Comparison of ENCODE assay signal across 22 cellular contexts in genomic region chr10:9239298-9239697, GRCh38.
DNase-seq lines count a peak whose midpoint lies in the region; ATAC-seq, FAIRE-seq and TF ChIP-seq lines count a peak whose summit lies in the region.
"Had no signal": no experiment of that assay in that cellular context is flagged by ENCODE, and none has a peak within 500 bp of the region (broad histone marks: within the 10 kb centered on the region; RNA-seq: fewer than 3 reads in every experiment).

No MANE protein-coding gene starts in this region.

- ATAC-seq in HG03095 (IDR thresholded peaks at IDR 0.05; ENCODE audit: unreplicated experiment) = no peak

- H3K27ac ChIP-seq in A673 (ENCODE audit: low read depth, low read length, poor library complexity, severe bottlenecking) = no peak overlapping the region
- H3K27ac ChIP-seq in hepatocyte = no peak overlapping the region
- H3K27ac ChIP-seq: 22Rv1, PC-9 had no signal

- POLR2A ChIA-PET in A673 (lab: Charles Lee; ENCODE audit: low non-redundant PET) = no interaction called here

- no peaks in the 10 kb centered on the region for H3K27me3 ChIP-seq in A673 (replicated peaks; ENCODE audit: insufficient read depth, low read depth, low read length, poor library complexity)
- H3K27me3 ChIP-seq in hepatocyte = no peaks in the 10 kb centered on the region

- H3K9me3 ChIP-seq in A673 (ENCODE audit: low read depth, low read length, poor library complexity, severe bottlenecking) (no peaks in the 10 kb centered on the region), hepatocyte (ENCODE audit: low read depth) (no peaks in the 10 kb centered on the region)

- no peaks in the 10 kb centered on the region for H3K4me1 ChIP-seq in A673 (ENCODE audit: insufficient read depth, low read length, poor library complexity, severe bottlenecking)
- H3K4me1 ChIP-seq in hepatocyte (ENCODE audit: insufficient read depth) = no peaks in the 10 kb centered on the region

- peak; percentile 49 for DNase-seq in A673 (ENCODE audit: low spot score)
- peak; percentile 78 for DNase-seq in M059J (ENCODE audit: low read depth)
- peak; percentile 100 for DNase-seq in SK-N-DZ (ENCODE audit: low spot score)
- peak; percentile 10 for DNase-seq in hepatocyte (ENCODE audit: low spot score)
- no peak for DNase-seq in DMS79 (lab: John Stamatoyannopoulos, UW)
- DNase-seq in GM03348 (ENCODE audit: low spot score) = no peak
- no peak for DNase-seq in frontal cortex (ENCODE audit: low spot score in 2 of 2)
- DNase-seq: CD4-positive, alpha-beta memory T cell; DMS79 treated with DMSO at 0.1 percent for 48 hours; GDM1; Kasumi-1; NCI-H1105 treated with DMSO at 0.1 percent for 48 hours; NCI-H187 treated with DMSO at 0.1 percent for 48 hours; NCI-H446; NCI-H748 treated with DMSO at 0.1 percent for 48 hours had no signal

- BruUV-seq in A673 (replicated peaks; lab: Mats Ljungman, UMichigan) = no TSS peak

- H3K79me2 ChIP-seq in hepatocyte = no peaks in the 10 kb centered on the region

- TF ChIP-seq CTCF in A673 (conservative IDR thresholded peaks at IDR 0.05; ENCODE audit: low read depth, low read length) = no peak
- TF ChIP-seq CTCF in hepatocyte (IDR thresholded peaks at IDR 0.05; ENCODE audit: poor library complexity) = no peak

- H3K9me2 ChIP-seq in hepatocyte (replicated peaks; ENCODE audit: insufficient read depth) = no peaks in the 10 kb centered on the region

- H4K20me1 ChIP-seq in hepatocyte (ENCODE audit: insufficient read depth, poor library complexity, severe bottlenecking) = no peaks in the 10 kb centered on the region

- no peak for FAIRE-seq in frontal cortex (lab: Jason Lieb, UNC)
- FAIRE-seq: D721Med, GM12891, H1, HTR-8/SVneo had no signal

- CTCF ChIA-PET in A673 (lab: Charles Lee) = no interaction called here

- no peak overlapping the region for H2AFZ ChIP-seq in hepatocyte
- H2AFZ ChIP-seq: PC-9 had no signal

- no peak overlapping the region for H3K4me3 ChIP-seq in A673 (ENCODE audit: low read depth, low read length, poor library complexity, severe bottlenecking)
- H3K4me3 ChIP-seq in hepatocyte = no peak overlapping the region
- H3K4me3 ChIP-seq: PC-9 had no signal

- H3K36me3 ChIP-seq in A673 (ENCODE audit: insufficient read depth, low read length, poor library complexity, severe bottlenecking) (no peaks in the 10 kb centered on the region), hepatocyte (replicated peaks; ENCODE audit: insufficient read depth, low read depth) (no peaks in the 10 kb centered on the region)

- 37% methylated on average over 8 of the region's 8 CpGs for WGBS in hepatocyte (ENCODE audit: low lambda C conversion rate, missing lambda C conversion rate)

- intact Hi-C loops in A673 (cut with micrococcal nuclease; ENCODE audit: unreplicated experiment) = no loop called here

- H3K4me2 ChIP-seq in hepatocyte = no peak overlapping the region
- H3K4me2 ChIP-seq: PC-9 had no signal

Comparison
In these comparisons a context has a peak if more than half of its experiments do, and no peak if none do; other contexts are left out.
1. DNase-seq: peak in A673 (single experiment), M059J (single experiment), SK-N-DZ (single experiment) and hepatocyte (single experiment); none in DMS79 (single experiment), GM03348 (single experiment) and frontal cortex (0 of 2).